ENCODE assay signal across 1 cellular context in genomic region chr14:69151458-69152180, GRCh38.
A peak's percentile ranks its signal among the peaks of the same experiment; 100 is the strongest.
TF ChIP-seq lines count a peak whose summit lies in the region.

No MANE protein-coding gene starts in this region.

TF ChIP-seq in K562, 482 proteins besides CTCF, POLR2A, EP300 and RAD21 (continued from another document):
- TF ChIP-seq SIN3A (IDR thresholded peaks at IDR 0.05; ENCODE audit: borderline replicate concordance in 2 of 2, control insufficient read depth in 1 of 2, low read depth in 2 of 2, low read length in 2 of 2) (peak in 1 of 2 experiments; percentile 70; a peak in 2 of 4 replicates), ZC3H11A (IDR thresholded peaks at IDR 0.05; ENCODE audit: low read depth, low read length) (no peak), JUND (IDR thresholded peaks at IDR 0.05; ENCODE audit: borderline replicate concordance, low read depth, low read length) (no peak), JUND (tag; IDR thresholded peaks at IDR 0.05; ENCODE audit: borderline replicate concordance, low read depth, low read length) (peak; percentile 19; the same call in 1 of the 3 replicates), ZNF431 (CRISPR knock-in tag; IDR thresholded peaks at IDR 0.05) (no peak), HDAC8 (tag; IDR thresholded peaks at IDR 0.05) (no peak), RFX1 (IDR thresholded peaks at IDR 0.05) (peak; percentile 76), ZNF778 (CRISPR knock-in tag; IDR thresholded peaks at IDR 0.05) (no peak), NONO (IDR thresholded peaks at IDR 0.05; ENCODE audit: low read depth in 2 of 2, low read length in 1 of 2) (0 out of 4 replicates have a peak, but pooled peaks of 1 of the 2 experiments have one; percentile 25)
- TF ChIP-seq, protein P1, sequence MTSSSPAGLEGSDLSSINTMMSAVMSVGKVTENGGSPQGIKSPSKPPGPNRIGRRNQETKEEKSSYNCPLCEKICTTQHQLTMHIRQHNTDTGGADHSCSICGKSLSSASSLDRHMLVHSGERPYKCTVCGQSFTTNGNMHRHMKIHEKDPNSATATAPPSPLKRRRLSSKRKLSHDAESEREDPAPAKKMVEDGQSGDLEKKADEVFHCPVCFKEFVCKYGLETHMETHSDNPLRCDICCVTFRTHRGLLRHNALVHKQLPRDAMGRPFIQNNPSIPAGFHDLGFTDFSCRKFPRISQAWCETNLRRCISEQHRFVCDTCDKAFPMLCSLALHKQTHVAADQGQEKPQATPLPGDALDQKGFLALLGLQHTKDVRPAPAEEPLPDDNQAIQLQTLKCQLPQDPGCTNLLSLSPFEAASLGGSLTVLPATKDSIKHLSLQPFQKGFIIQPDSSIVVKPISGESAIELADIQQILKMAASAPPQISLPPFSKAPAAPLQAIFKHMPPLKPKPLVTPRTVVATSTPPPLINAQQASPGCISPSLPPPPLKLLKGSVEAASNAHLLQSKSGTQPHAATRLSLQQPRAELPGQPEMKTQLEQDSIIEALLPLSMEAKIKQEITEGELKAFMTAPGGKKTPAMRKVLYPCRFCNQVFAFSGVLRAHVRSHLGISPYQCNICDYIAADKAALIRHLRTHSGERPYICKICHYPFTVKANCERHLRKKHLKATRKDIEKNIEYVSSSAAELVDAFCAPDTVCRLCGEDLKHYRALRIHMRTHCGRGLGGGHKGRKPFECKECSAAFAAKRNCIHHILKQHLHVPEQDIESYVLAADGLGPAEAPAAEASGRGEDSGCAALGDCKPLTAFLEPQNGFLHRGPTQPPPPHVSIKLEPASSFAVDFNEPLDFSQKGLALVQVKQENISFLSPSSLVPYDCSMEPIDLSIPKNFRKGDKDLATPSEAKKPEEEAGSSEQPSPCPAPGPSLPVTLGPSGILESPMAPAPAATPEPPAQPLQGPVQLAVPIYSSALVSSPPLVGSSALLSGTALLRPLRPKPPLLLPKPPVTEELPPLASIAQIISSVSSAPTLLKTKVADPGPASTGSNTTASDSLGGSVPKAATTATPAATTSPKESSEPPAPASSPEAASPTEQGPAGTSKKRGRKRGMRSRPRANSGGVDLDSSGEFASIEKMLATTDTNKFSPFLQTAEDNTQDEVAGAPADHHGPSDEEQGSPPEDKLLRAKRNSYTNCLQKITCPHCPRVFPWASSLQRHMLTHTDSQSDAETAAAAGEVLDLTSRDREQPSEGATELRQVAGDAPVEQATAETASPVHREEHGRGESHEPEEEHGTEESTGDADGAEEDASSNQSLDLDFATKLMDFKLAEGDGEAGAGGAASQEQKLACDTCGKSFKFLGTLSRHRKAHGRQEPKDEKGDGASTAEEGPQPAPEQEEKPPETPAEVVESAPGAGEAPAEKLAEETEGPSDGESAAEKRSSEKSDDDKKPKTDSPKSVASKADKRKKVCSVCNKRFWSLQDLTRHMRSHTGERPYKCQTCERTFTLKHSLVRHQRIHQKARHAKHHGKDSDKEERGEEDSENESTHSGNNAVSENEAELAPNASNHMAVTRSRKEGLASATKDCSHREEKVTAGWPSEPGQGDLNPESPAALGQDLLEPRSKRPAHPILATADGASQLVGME (CRISPR knock-in tag; IDR thresholded peaks at IDR 0.05), result no peak
